8 cellular contexts compared by ENCODE assay signal in genomic region chr11:71091506-71092265, GRCh38.
"Had no signal": no experiment of that assay in that cellular context is flagged by ENCODE, and none has a peak within 500 bp of the region (broad histone marks: within the 10 kb centered on the region; RNA-seq: fewer than 3 reads in every experiment).

No MANE protein-coding gene starts in this region.

- DNase-seq: IMR-90, KBM-7, KG1 had no signal

- H3K4me2 ChIP-seq: KMS-11 had no signal

- H3K4me3 Mint-ChIP-seq: IgD-negative memory B cell had no signal

- H3K27ac ChIP-seq: HL-60, KMS-11 had no signal

- H3K9ac ChIP-seq: KMS-11 had no signal

- ATAC-seq: HepG2, K562 had no signal

- H3K4me3 ChIP-seq: K562 had no signal

- H3K9me3 Mint-ChIP-seq: IgD-negative memory B cell had no signal

- H3K27ac Mint-ChIP-seq: IgD-negative memory B cell had no signal

- H3K36me3 Mint-ChIP-seq: IgD-negative memory B cell had no signal
